9 cellular contexts compared by ENCODE assay signal in genomic region chr5:143592648-143593047, GRCh38.
DNase-seq lines count a peak whose midpoint lies in the region; ATAC-seq, FAIRE-seq and TF ChIP-seq lines count a peak whose summit lies in the region.
"Had no signal": no experiment of that assay in that cellular context is flagged by ENCODE, and none has a peak within 500 bp of the region (broad histone marks: within the 10 kb centered on the region; RNA-seq: fewer than 3 reads in every experiment).

No MANE protein-coding gene starts in this region.

- no peak for TF ChIP-seq CTCF in GM20000 (IDR thresholded peaks at IDR 0.05; ENCODE audit: extremely low read depth, missing control alignments)
- TF ChIP-seq CTCF in H1 (IDR thresholded peaks at IDR 0.05; ENCODE audit: control extremely low read depth in 1 of 3, insufficient read depth in 1 of 3, low read depth in 1 of 3, low read length in 3 of 3), result no peak
- no peak for TF ChIP-seq CTCF in tibial artery (IDR thresholded peaks at IDR 0.05)

- intact Hi-C loops in tibial artery (cut with DNase I; ENCODE audit: low total_unique reads), result no loop called here

- no peak for TF ChIP-seq RAD21 in H1 (IDR thresholded peaks at IDR 0.05 in 1 of 2, conservative IDR thresholded peaks at IDR 0.05 in 1 of 2; ENCODE audit: low read depth in 2 of 2, low read length in 2 of 2)

- H2BK12ac ChIP-seq in H1 (ENCODE audit: low read depth, low read length), result no peak overlapping the region

- peak; percentile 39 for DNase-seq in GM20000 (ENCODE audit: low spot score)
- no peak for DNase-seq in H1 (ENCODE audit: low read depth in 1 of 2, low spot score in 2 of 2)
- DNase-seq in tibial artery, result no peak
- no peak for DNase-seq in effector memory CD4-positive, alpha-beta T cell
- no peak for DNase-seq in activated CD4-positive, alpha-beta T cell treated with anti-CD3 and anti-CD28 coated beads, Interleukin-2, amount 50 U/mL, for 4 hours
- no peak for DNase-seq in AG08396 (ENCODE audit: low spot score)

- H3K4ac ChIP-seq in H1 (replicated peaks; ENCODE audit: insufficient read length, low read depth, low read length), result no peak overlapping the region

- no peak overlapping the region for H2BK20ac ChIP-seq in H1 (ENCODE audit: low read length)

- no peaks in the 10 kb centered on the region for H3K23me2 ChIP-seq in H1 (ENCODE audit: low read depth, low read length)

- H4K8ac ChIP-seq in H1 (ENCODE audit: extremely low read depth, insufficient read depth, low read length), result peak overlapping the region; percentile 72; the same call in 1 of the 2 replicates

- no peaks in the 10 kb centered on the region for H3K36me3 ChIP-seq in H1 (ENCODE audit: control insufficient read depth in 2 of 4, insufficient read depth in 4 of 4, low read length in 3 of 4)
- H3K36me3 ChIP-seq in tibial artery, result no peaks in the 10 kb centered on the region
- no peaks in the 10 kb centered on the region for H3K36me3 ChIP-seq in effector memory CD4-positive, alpha-beta T cell (ENCODE audit: control insufficient read depth, insufficient read depth, low read length)

- H3K56ac ChIP-seq in H1 (replicated peaks; ENCODE audit: insufficient read length, low read depth, low read length), result no peak overlapping the region

- no peaks in the 10 kb centered on the region for H3K79me1 ChIP-seq in H1 (ENCODE audit: low read depth, low read length)

- no peaks in the 10 kb centered on the region for H3K27me3 ChIP-seq in H1 (replicated peaks in 1 of 4; ENCODE audit: control insufficient read depth in 3 of 4, extremely low read depth in 1 of 4, insufficient read depth in 3 of 4, low read length in 3 of 4)
- H3K27me3 ChIP-seq in tibial artery, result no peaks in the 10 kb centered on the region
- H3K27me3 ChIP-seq in effector memory CD4-positive, alpha-beta T cell (replicated peaks; ENCODE audit: control insufficient read depth, insufficient read depth, low read length, poor library complexity, severe bottlenecking), result no peaks in the 10 kb centered on the region

- H2AFZ ChIP-seq in H1 (ENCODE audit: low read length), result no peak overlapping the region; the same call in 1 of the 2 replicates
- H2AFZ ChIP-seq: parathyroid adenoma had no signal

- H3K9me3 ChIP-seq in H1 (ENCODE audit: insufficient read depth in 2 of 2, low read depth in 1 of 2, low read length in 1 of 2) (no peaks in the 10 kb centered on the region), tibial artery (no peaks in the 10 kb centered on the region)
- H3K9me3 ChIP-seq in effector memory CD4-positive, alpha-beta T cell (ENCODE audit: control insufficient read depth, low read length), result no peaks in the 10 kb centered on the region

- H2AK5ac ChIP-seq in H1 (ENCODE audit: low read depth, low read length), result no peak overlapping the region

- CTCF ChIA-PET in H1 (lab: Charles Lee; ENCODE audit: partially characterized antibody), result no interaction called here

- no peak overlapping the region for H4K5ac ChIP-seq in H1 (ENCODE audit: insufficient read length, low read depth, low read length)

- no peak overlapping the region for H3K14ac ChIP-seq in H1 (ENCODE audit: insufficient read length)

- no peak for TF ChIP-seq EP300 in H1 (IDR thresholded peaks at IDR 0.05; ENCODE audit: borderline replicate concordance in 1 of 2, low read depth in 2 of 2, low read length in 2 of 2)

- H3K4me3 ChIP-seq in H1 (ENCODE audit: extremely low read depth in 1 of 4, insufficient read depth in 2 of 4, low read depth in 3 of 4, low read length in 4 of 4) (no peak overlapping the region), tibial artery (no peak overlapping the region)
- no peak overlapping the region for H3K4me3 ChIP-seq in effector memory CD4-positive, alpha-beta T cell (ENCODE audit: insufficient read depth, low read depth, low read length, poor library complexity, severe bottlenecking)

- no peak overlapping the region for H3K23ac ChIP-seq in H1 (ENCODE audit: insufficient read length)

- no peak overlapping the region for H3K27ac ChIP-seq in H1 (ENCODE audit: low read depth, low read length)
- H3K27ac ChIP-seq in tibial artery, result no peak overlapping the region
- no peak overlapping the region for H3K27ac ChIP-seq in effector memory CD4-positive, alpha-beta T cell (ENCODE audit: insufficient read depth, low read length, poor library complexity, severe bottlenecking)
- H3K27ac ChIP-seq: parathyroid adenoma had no signal

- TF ChIP-seq POLR2A in GM10847 (IDR thresholded peaks at IDR 0.05; ENCODE audit: extremely low read depth, insufficient read length), result peak; percentile 40
- TF ChIP-seq POLR2A in H1 (IDR thresholded peaks at IDR 0.05; ENCODE audit: control extremely low read depth in 1 of 2, low read depth in 2 of 2, low read length in 2 of 2), result no peak

- no peak overlapping the region for H3K9ac ChIP-seq in H1 (replicated peaks in 1 of 4; ENCODE audit: extremely low read depth in 1 of 4, low read depth in 3 of 4, low read length in 3 of 4)
- H3K9ac ChIP-seq: parathyroid adenoma had no signal

- no peak overlapping the region for H3K18ac ChIP-seq in H1 (ENCODE audit: extremely low read depth, low read length)

- H2BK15ac ChIP-seq in H1 (ENCODE audit: low read length), result no peak overlapping the region

- H2BK5ac ChIP-seq in H1 (ENCODE audit: low read depth, low read length), result no peak overlapping the region

- H3K4me1 ChIP-seq in H1 (replicated peaks in 1 of 4; ENCODE audit: control insufficient read depth in 3 of 4, insufficient read depth in 4 of 4, low read length in 3 of 4), result peaks cover 0 to 4% (median 0%) of the 10 kb centered on the region in 4 experiments; a peak in 1 of 7 replicates
- H3K4me1 ChIP-seq in tibial artery, result peaks cover 0 to 5% (median 0%) of the 10 kb centered on the region in 4 donors
- no peaks in the 10 kb centered on the region for H3K4me1 ChIP-seq in effector memory CD4-positive, alpha-beta T cell (ENCODE audit: control insufficient read depth, insufficient read depth, low read length, poor library complexity, severe bottlenecking)

- ATAC-seq in HG03521 (IDR thresholded peaks at IDR 0.05; ENCODE audit: unreplicated experiment), result peak; percentile 73

- no peak overlapping the region for H4K91ac ChIP-seq in H1 (replicated peaks; ENCODE audit: insufficient read length, low read length)

- H4K20me1 ChIP-seq in H1 (replicated peaks in 1 of 2; ENCODE audit: control insufficient read depth in 1 of 2, insufficient read depth in 2 of 2, low read length in 2 of 2), result no peaks in the 10 kb centered on the region

- POLR2A ChIA-PET in H1 (lab: Charles Lee; ENCODE audit: partially characterized antibody), result no interaction called here

- 85% methylated on average over 4 of the region's 4 CpGs; no CpG with 5 or more reads in 1 of the 2 experiments for WGBS in H1 (ENCODE audit: extremely low coverage in 1 of 2, insufficient coverage in 1 of 2, insufficient read length in 1 of 2, insufficient replicate concordance in 2 of 2, low coverage in 1 of 2, low lambda C conversion rate in 2 of 2, missing lambda C conversion rate in 1 of 2), 2 experiments

- no peaks in the 10 kb centered on the region for H3K79me2 ChIP-seq in H1 (ENCODE audit: control insufficient read depth in 1 of 2, insufficient read depth in 2 of 2, low read length in 2 of 2)
- H3K79me2 ChIP-seq: parathyroid adenoma had no signal

- no peak for FAIRE-seq in H1 (lab: Jason Lieb, UNC)

- no peak overlapping the region for H3K4me2 ChIP-seq in H1 (ENCODE audit: insufficient read depth in 1 of 2, low read depth in 2 of 2, low read length in 2 of 2)

- no peak overlapping the region for H2BK120ac ChIP-seq in H1 (replicated peaks; ENCODE audit: low read depth, low read length)

TF ChIP-seq in H1, 55 proteins besides CTCF, POLR2A, EP300 and RAD21 (continues in another document):
- no peak for TF ChIP-seq MAFK (IDR thresholded peaks at IDR 0.05; ENCODE audit: low read depth, low read length)
